ENCODE assay signal across 16 cellular contexts in genomic region chr18:29823671-29824070, GRCh38.
A peak's percentile ranks its signal among the peaks of the same experiment; 100 is the strongest.
DNase-seq lines count a peak whose midpoint lies in the region; ATAC-seq and TF ChIP-seq lines count a peak whose summit lies in the region.
"Had no signal": no experiment of that assay in that cellular context is flagged by ENCODE, and none has a peak within 500 bp of the region (broad histone marks: within the 10 kb centered on the region; RNA-seq: fewer than 3 reads in every experiment).

No MANE protein-coding gene starts in this region.

- no peak overlapping the region for H3K27ac ChIP-seq in SJCRH30
- H3K27ac ChIP-seq: 22Rv1, HL-60 had no signal

- H3K27me3 ChIP-seq in SJCRH30, result no peaks in the 10 kb centered on the region

- H3K36me3 ChIP-seq in SJCRH30, result no peaks in the 10 kb centered on the region

- H3K9me3 ChIP-seq in SJCRH30 (replicated peaks), result no peaks in the 10 kb centered on the region
- H3K9me3 ChIP-seq: Caco-2 had no signal

- no peak for ATAC-seq in GM18867 (IDR thresholded peaks at IDR 0.05; ENCODE audit: unreplicated experiment)
- ATAC-seq: CD8-positive, alpha-beta T cell; HCT116 had no signal

- no peaks in the 10 kb centered on the region for H3K4me1 ChIP-seq in SJCRH30
- H3K4me1 ChIP-seq: Caco-2 had no signal

- H3K4me3 ChIP-seq in epithelial cell of esophagus (ENCODE audit: low read length) (no peak overlapping the region), SJCRH30 (no peak overlapping the region)

- DNase-seq in DMS53 (lab: John Stamatoyannopoulos, UW), result peak; percentile 4
- DNase-seq in DMS53 treated with DMSO at 0.1 percent for 48 hours (lab: John Stamatoyannopoulos, UW; ENCODE audit: unreplicated experiment), result no peak
- peak; percentile 2 for DNase-seq in M059J (ENCODE audit: low read depth)
- DNase-seq in epithelial cell of esophagus (ENCODE audit: low read depth), result peak; percentile 76
- no peak for DNase-seq in NCI-H446 (lab: John Stamatoyannopoulos, UW)
- DNase-seq in SJCRH30, result no peak
- no peak for DNase-seq in HK-2 (ENCODE audit: unreplicated experiment)
- DNase-seq: Caco-2; CD8-positive, alpha-beta T cell; GDM1; IMR-90; KBM-7 had no signal

- no peak for TF ChIP-seq CTCF in epithelial cell of esophagus (IDR thresholded peaks at IDR 0.05; ENCODE audit: insufficient read depth, low read depth, low read length, missing control alignments)

Comparison
In these comparisons a context has a peak if more than half of its experiments do, and no peak if none do; other contexts are left out.
1. DNase-seq: peak in DMS53 (single experiment), M059J (single experiment) and epithelial cell of esophagus (single experiment); none in DMS53 treated with DMSO at 0.1 percent for 48 hours (single experiment), NCI-H446 (0 of 2), SJCRH30 (0 of 2) and HK-2 (single experiment).